Comparison of ENCODE assay signal across 15 cellular contexts in genomic region chr13:48804836-48805601, GRCh38.
A peak's percentile ranks its signal among the peaks of the same experiment; 100 is the strongest.
DNase-seq lines count a peak whose midpoint lies in the region; ATAC-seq, FAIRE-seq and TF ChIP-seq lines count a peak whose summit lies in the region.
"Had no signal": no experiment of that assay in that cellular context is flagged by ENCODE, and none has a peak within 500 bp of the region (broad histone marks: within the 10 kb centered on the region; RNA-seq: fewer than 3 reads in every experiment).

No MANE protein-coding gene starts in this region.

- WGBS in SK-N-SH (ENCODE audit: low lambda C conversion rate), result 76% methylated on average over 4 of the region's 4 CpGs
- 95% methylated on average over 4 of the region's 4 CpGs; no CpG with 5 or more reads in 1 of the 2 experiments for WGBS in H1 (ENCODE audit: extremely low coverage in 1 of 2, insufficient coverage in 1 of 2, insufficient read length in 1 of 2, insufficient replicate concordance in 2 of 2, low coverage in 1 of 2, low lambda C conversion rate in 2 of 2, missing lambda C conversion rate in 1 of 2), 2 experiments

- intact Hi-C loops in vagina (cut with DNase I), result no loop called here

- H3K23ac ChIP-seq in H1 (ENCODE audit: insufficient read length), result no peak overlapping the region

- H3K4me3 ChIP-seq in SK-N-SH (ENCODE audit: low read depth in 2 of 2, low read length in 1 of 2) (no peak overlapping the region), H1 (ENCODE audit: extremely low read depth in 1 of 4, insufficient read depth in 2 of 4, low read depth in 3 of 4, low read length in 4 of 4) (no peak overlapping the region), vagina (no peak overlapping the region)
- H3K4me3 ChIP-seq: dorsolateral prefrontal cortex, heart left ventricle had no signal

- no peak for ATAC-seq in HG02642 (IDR thresholded peaks at IDR 0.05; ENCODE audit: poor library complexity, unreplicated experiment)
- ATAC-seq: heart left ventricle had no signal

- no peak overlapping the region for H2BK20ac ChIP-seq in H1 (ENCODE audit: low read length)

- no peaks in the 10 kb centered on the region for H4K20me1 ChIP-seq in SK-N-SH (ENCODE audit: insufficient read depth)
- H4K20me1 ChIP-seq in H1 (replicated peaks in 1 of 2; ENCODE audit: control insufficient read depth in 1 of 2, insufficient read depth in 2 of 2, low read length in 2 of 2), result no peaks in the 10 kb centered on the region

- peak; percentile 24 for FAIRE-seq in H1 (lab: Jason Lieb, UNC)

- peaks cover 21% of the 10 kb centered on the region for H3F3A ChIP-seq in SK-N-SH (replicated peaks; ENCODE audit: insufficient read depth)

- H3K9me3 Mint-ChIP-seq in activated naive CD4-positive, alpha-beta T cell treated with anti-CD3 and anti-CD28 coated beads, Interleukin-2, amount 50 U/mL, for 24 hours, result peaks cover 5% of the 10 kb centered on the region
- H3K9me3 Mint-ChIP-seq in stimulated activated naive CD8-positive, alpha-beta T cell treated with anti-CD3 and anti-CD28 coated beads, Interleukin-15, Interleukin-2, amounts not matched to agents 100 ng/mL and 50 ng/mL, for 24 hours, result peaks cover 6% of the 10 kb centered on the region

- H3K79me2 ChIP-seq in SK-N-SH (ENCODE audit: insufficient read depth), result no peaks in the 10 kb centered on the region
- no peaks in the 10 kb centered on the region for H3K79me2 ChIP-seq in H1 (ENCODE audit: control insufficient read depth in 1 of 2, insufficient read depth in 2 of 2, low read length in 2 of 2)

- no peak overlapping the region for H3K56ac ChIP-seq in H1 (replicated peaks; ENCODE audit: insufficient read length, low read depth, low read length)

- H3K36me3 Mint-ChIP-seq in activated naive CD4-positive, alpha-beta T cell treated with anti-CD3 and anti-CD28 coated beads, Interleukin-2, amount 50 U/mL, for 24 hours, result no peaks in the 10 kb centered on the region
- H3K36me3 Mint-ChIP-seq in stimulated activated naive CD8-positive, alpha-beta T cell treated with anti-CD3 and anti-CD28 coated beads, Interleukin-15, Interleukin-2, amounts not matched to agents 100 ng/mL and 50 ng/mL, for 24 hours (ENCODE audit: low read depth), result peaks cover 6% of the 10 kb centered on the region

- peaks cover 3 to 22% of the 10 kb centered on the region in 2 experiments for H3K4me1 ChIP-seq in SK-N-SH (ENCODE audit: control insufficient read depth in 1 of 2, insufficient read depth in 2 of 2, low read depth in 1 of 2, low read length in 1 of 2)
- no peaks in the 10 kb centered on the region for H3K4me1 ChIP-seq in H1 (replicated peaks in 1 of 4; ENCODE audit: control insufficient read depth in 3 of 4, insufficient read depth in 4 of 4, low read length in 3 of 4)
- H3K4me1 ChIP-seq in vagina, result no peaks in the 10 kb centered on the region

- H4K8ac ChIP-seq in H1 (ENCODE audit: extremely low read depth, insufficient read depth, low read length), result no peak overlapping the region

- no peak overlapping the region for H2AK5ac ChIP-seq in H1 (ENCODE audit: low read depth, low read length)

- peak overlapping the region; percentile 20 for H3K27ac Mint-ChIP-seq in activated naive CD4-positive, alpha-beta T cell treated with anti-CD3 and anti-CD28 coated beads, Interleukin-2, amount 50 U/mL, for 24 hours
- peak overlapping the region; percentile 71 for H3K27ac Mint-ChIP-seq in stimulated activated naive CD8-positive, alpha-beta T cell treated with anti-CD3 and anti-CD28 coated beads, Interleukin-15, Interleukin-2, amounts not matched to agents 100 ng/mL and 50 ng/mL, for 24 hours

- H3K4me3 Mint-ChIP-seq in activated naive CD4-positive, alpha-beta T cell treated with anti-CD3 and anti-CD28 coated beads, Interleukin-2, amount 50 U/mL, for 24 hours, result peak overlapping the region; percentile 43
- peak overlapping the region; percentile 12 for H3K4me3 Mint-ChIP-seq in stimulated activated naive CD8-positive, alpha-beta T cell treated with anti-CD3 and anti-CD28 coated beads, Interleukin-15, Interleukin-2, amounts not matched to agents 100 ng/mL and 50 ng/mL, for 24 hours

- TF ChIP-seq POLR2A in H1 (IDR thresholded peaks at IDR 0.05; ENCODE audit: control extremely low read depth in 1 of 2, low read depth in 2 of 2, low read length in 2 of 2) (no peak), vagina (IDR thresholded peaks at IDR 0.05) (no peak)

- no peak overlapping the region for H4K91ac ChIP-seq in H1 (replicated peaks; ENCODE audit: insufficient read length, low read length)

- TF ChIP-seq RAD21 in SK-N-SH (IDR thresholded peaks at IDR 0.05; ENCODE audit: low read length) (no peak), H1 (IDR thresholded peaks at IDR 0.05 in 1 of 2, conservative IDR thresholded peaks at IDR 0.05 in 1 of 2; ENCODE audit: low read depth in 2 of 2, low read length in 2 of 2) (no peak)

- H3K36me3 ChIP-seq in SK-N-SH (replicated peaks in 1 of 2; ENCODE audit: control insufficient read depth in 1 of 2, insufficient read depth in 2 of 2, low read length in 1 of 2) (no peaks in the 10 kb centered on the region), H1 (ENCODE audit: control insufficient read depth in 2 of 4, insufficient read depth in 4 of 4, low read length in 3 of 4) (no peaks in the 10 kb centered on the region), vagina (no peaks in the 10 kb centered on the region)
- H3K36me3 ChIP-seq: heart left ventricle had no signal

- no peaks in the 10 kb centered on the region for H3K23me2 ChIP-seq in H1 (ENCODE audit: low read depth, low read length)

- POLR2A ChIA-PET in SK-N-SH (lab: Yijun Ruan, JAX), result no interaction called here
- POLR2A ChIA-PET in H1 (lab: Charles Lee; ENCODE audit: partially characterized antibody), result no interaction called here

- H2AFZ ChIP-seq in SK-N-SH (ENCODE audit: low read depth) (no peak overlapping the region), H1 (ENCODE audit: low read length) (no peak overlapping the region)

- H3K4me2 ChIP-seq in SK-N-SH (no peak overlapping the region), H1 (ENCODE audit: insufficient read depth in 1 of 2, low read depth in 2 of 2, low read length in 2 of 2) (no peak overlapping the region)

- no peak overlapping the region for H2BK15ac ChIP-seq in H1 (ENCODE audit: low read length)

- H3K4me1 Mint-ChIP-seq in activated naive CD4-positive, alpha-beta T cell treated with anti-CD3 and anti-CD28 coated beads, Interleukin-2, amount 50 U/mL, for 24 hours, result peaks cover 45% of the 10 kb centered on the region
- peaks cover 27% of the 10 kb centered on the region for H3K4me1 Mint-ChIP-seq in stimulated activated naive CD8-positive, alpha-beta T cell treated with anti-CD3 and anti-CD28 coated beads, Interleukin-15, Interleukin-2, amounts not matched to agents 100 ng/mL and 50 ng/mL, for 24 hours (ENCODE audit: low read depth)

- no peak for TF ChIP-seq CTCF in SK-N-SH (IDR thresholded peaks at IDR 0.05)
- no peak for TF ChIP-seq CTCF in H1 (IDR thresholded peaks at IDR 0.05; ENCODE audit: control extremely low read depth in 1 of 3, insufficient read depth in 1 of 3, low read depth in 1 of 3, low read length in 3 of 3)
- no peak for TF ChIP-seq CTCF in vagina (IDR thresholded peaks at IDR 0.05)

- H3K27ac ChIP-seq in SK-N-SH (ENCODE audit: low read depth in 2 of 2, low read length in 1 of 2) (peak overlapping the region; percentile 17 to 34; a peak in 3 of 4 replicates), H1 (ENCODE audit: low read depth, low read length) (no peak overlapping the region), vagina (no peak overlapping the region)
- H3K27ac ChIP-seq: dorsolateral prefrontal cortex, heart left ventricle had no signal

- TF ChIP-seq EP300 in SK-N-SH (IDR thresholded peaks at IDR 0.05; ENCODE audit: borderline replicate concordance in 1 of 2, low read depth in 1 of 2, low read length in 1 of 2) (peak in 1 of 2 experiments; percentile 60; a peak in 1 of 4 replicates), H1 (IDR thresholded peaks at IDR 0.05; ENCODE audit: borderline replicate concordance in 1 of 2, low read depth in 2 of 2, low read length in 2 of 2) (no peak)

- no peak overlapping the region for H4K5ac ChIP-seq in H1 (ENCODE audit: insufficient read length, low read depth, low read length)

- H2BK5ac ChIP-seq in H1 (ENCODE audit: low read depth, low read length), result no peak overlapping the region

- H3K9me3 ChIP-seq in SK-N-SH (no peaks in the 10 kb centered on the region), H1 (ENCODE audit: insufficient read depth in 2 of 2, low read depth in 1 of 2, low read length in 1 of 2) (no peaks in the 10 kb centered on the region), vagina (no peaks in the 10 kb centered on the region)
- H3K9me3 ChIP-seq: heart left ventricle had no signal

- H2BK120ac ChIP-seq in H1 (replicated peaks; ENCODE audit: low read depth, low read length), result no peak overlapping the region

- H3K79me1 ChIP-seq in H1 (ENCODE audit: low read depth, low read length), result no peaks in the 10 kb centered on the region

- CTCF ChIA-PET in SK-N-SH (lab: Yijun Ruan, JAX), result no interaction called here
- CTCF ChIA-PET in H1 (lab: Charles Lee; ENCODE audit: partially characterized antibody), result no interaction called here

- H3K9ac ChIP-seq in SK-N-SH (no peak overlapping the region), H1 (replicated peaks in 1 of 4; ENCODE audit: extremely low read depth in 1 of 4, low read depth in 3 of 4, low read length in 3 of 4) (no peak overlapping the region)

- no peak overlapping the region for H3K4ac ChIP-seq in H1 (replicated peaks; ENCODE audit: insufficient read length, low read depth, low read length)

- no peak overlapping the region for H3K18ac ChIP-seq in H1 (ENCODE audit: extremely low read depth, low read length)

- no peak for DNase-seq in activated naive CD4-positive, alpha-beta T cell treated with anti-CD3 and anti-CD28 coated beads, Interleukin-2, amount 50 U/mL, for 16 hours
- DNase-seq in SK-N-SH, result no peak
- DNase-seq in H1 (ENCODE audit: low read depth in 1 of 2, low spot score in 2 of 2), result no peak
- DNase-seq in NCI-H2227 (lab: John Stamatoyannopoulos, UW; ENCODE audit: unreplicated experiment), result no peak
- DNase-seq in vagina (ENCODE audit: extremely low spot score in 2 of 2), result no peak
- DNase-seq: activated CD4-positive, CD25-positive, alpha-beta regulatory T cell treated with anti-CD3 and anti-CD28 coated beads, Interleukin-2, amount 50 U/mL, for 72 hours; amniotic stem cell; dorsolateral prefrontal cortex; heart left ventricle; MM.1S; Right ventricle myocardium superior; stimulated activated CD8-positive, alpha-beta memory T cell treated with anti-CD3 and anti-CD28 coated beads, Interleukin-4, amount 100 ng/mL, for 48 hours had no signal

- H2BK12ac ChIP-seq in H1 (ENCODE audit: low read depth, low read length), result no peak overlapping the region

- H3K9me2 ChIP-seq in SK-N-SH, result no peaks in the 10 kb centered on the region

- no peaks in the 10 kb centered on the region for H3K27me3 Mint-ChIP-seq in activated naive CD4-positive, alpha-beta T cell treated with anti-CD3 and anti-CD28 coated beads, Interleukin-2, amount 50 U/mL, for 24 hours
- H3K27me3 Mint-ChIP-seq in stimulated activated naive CD8-positive, alpha-beta T cell treated with anti-CD3 and anti-CD28 coated beads, Interleukin-15, Interleukin-2, amounts not matched to agents 100 ng/mL and 50 ng/mL, for 24 hours, result no peaks in the 10 kb centered on the region

- H3K27me3 ChIP-seq in SK-N-SH (ENCODE audit: insufficient read depth) (no peaks in the 10 kb centered on the region), H1 (replicated peaks in 1 of 4; ENCODE audit: control insufficient read depth in 3 of 4, extremely low read depth in 1 of 4, insufficient read depth in 3 of 4, low read length in 3 of 4) (no peaks in the 10 kb centered on the region), vagina (no peaks in the 10 kb centered on the region)
- H3K27me3 ChIP-seq: dorsolateral prefrontal cortex, heart left ventricle had no signal

- H3K14ac ChIP-seq in H1 (ENCODE audit: insufficient read length), result no peak overlapping the region

Comparison
In these comparisons a context has a peak if more than half of its experiments do, and no peak if none do; other contexts are left out.
1. H3K27ac ChIP-seq: peak in SK-N-SH (2 of 2); none in H1 (single experiment) and vagina (single experiment).